Comparison of ENCODE assay signal across 20 cellular contexts in the genomic region with DNA sequence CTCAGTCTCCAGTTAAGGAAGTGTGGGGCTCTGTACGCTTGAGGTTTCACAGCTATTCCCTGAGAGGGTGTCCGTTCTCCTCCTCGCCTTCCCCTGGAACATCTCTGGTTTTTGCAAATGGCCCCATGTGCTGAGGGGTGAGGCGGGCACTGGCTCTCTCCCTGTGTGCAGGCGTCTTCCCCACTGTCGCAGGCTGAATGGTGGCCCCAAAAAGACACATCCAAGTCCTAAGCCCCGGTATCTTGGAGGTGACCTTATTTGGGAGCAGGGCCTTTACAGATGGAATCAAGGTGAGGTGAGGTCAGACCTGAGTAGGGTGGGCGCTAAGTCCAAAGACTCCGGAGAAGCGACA.
A peak's percentile ranks its signal among the peaks of the same experiment; 100 is the strongest.
DNase-seq lines count a peak whose midpoint lies in the region; ATAC-seq and TF ChIP-seq lines count a peak whose summit lies in the region.
"Had no signal": no experiment of that assay in that cellular context is flagged by ENCODE, and none has a peak within 500 bp of the region (broad histone marks: within the 10 kb centered on the region; RNA-seq: fewer than 3 reads in every experiment).

No MANE protein-coding gene starts in this region.

- ATAC-seq in GM23338 (no peak), RWPE2 (ENCODE audit: low read depth) (no peak), GM19023 (IDR thresholded peaks at IDR 0.05; ENCODE audit: unreplicated experiment) (no peak)
- ATAC-seq: A549; CD8-positive, alpha-beta T cell had no signal

- H3K4me1 ChIP-seq in GM23338 (ENCODE audit: insufficient read depth) (no peaks in the 10 kb centered on the region; the same call in 1 of the 2 replicates), RWPE2 (ENCODE audit: insufficient read depth, poor library complexity, severe bottlenecking) (no peaks in the 10 kb centered on the region), mucosa of stomach (ENCODE audit: control insufficient read depth, insufficient read depth, low read length) (peaks cover 39% of the 10 kb centered on the region), stomach (peaks cover 17 to 42% (median 36%) of the 10 kb centered on the region in 4 donors)
- H3K4me1 ChIP-seq: A549 had no signal

- no peak overlapping the region for H3K4me2 ChIP-seq in GM23338
- H3K4me2 ChIP-seq: A549, KMS-11 had no signal

- DNase-seq in GM23338 (ENCODE audit: low spot score): no peak
- DNase-seq in RWPE2 (ENCODE audit: low spot score): peak; percentile 38
- no peak for DNase-seq in stomach
- no peak for DNase-seq in stimulated activated CD4-positive, alpha-beta T cell treated with anti-CD3 and anti-CD28 coated beads, Interleukin-4, amount 100 ng/mL, for 24 hours
- no peak for DNase-seq in NCI-H2081 treated with DMSO at 0.1 percent for 48 hours (lab: John Stamatoyannopoulos, UW)
- DNase-seq: C1 segment of cervical spinal cord; CD8-positive, alpha-beta T cell; DMS79 treated with DMSO at 0.1 percent for 48 hours; GF-D8; GM23248; HCEC 1CT; MM.1S; NCI-H446 treated with DMSO at 0.1 percent for 48 hours; SHP77 treated with DMSO at 0.1 percent for 48 hours had no signal

- peaks cover 11% of the 10 kb centered on the region for H3K4me1 Mint-ChIP-seq in GM23338
- H3K4me1 Mint-ChIP-seq: IgD-negative memory B cell had no signal

- no peaks in the 10 kb centered on the region for H4K20me1 ChIP-seq in GM23338 (replicated peaks; ENCODE audit: insufficient read depth)

- no peak overlapping the region for H3K4me3 ChIP-seq in GM23338
- H3K4me3 ChIP-seq in RWPE2 (ENCODE audit: severe bottlenecking): no peak overlapping the region
- H3K4me3 ChIP-seq in mucosa of stomach (ENCODE audit: low read length): no peak overlapping the region
- no peak overlapping the region for H3K4me3 ChIP-seq in stomach
- H3K4me3 ChIP-seq: A549, GM23248 had no signal

- H3K9ac ChIP-seq in mucosa of stomach (ENCODE audit: low read length): peak overlapping the region; percentile 13
- H3K9ac ChIP-seq: GM23248, KMS-11 had no signal

- no peaks in the 10 kb centered on the region; the same call in 2 of the 3 replicates for H3K36me3 Mint-ChIP-seq in GM23338 (ENCODE audit: low read depth)
- H3K36me3 Mint-ChIP-seq: CD8-positive, alpha-beta T cell; IgD-negative memory B cell had no signal

- H3K27me3 Mint-ChIP-seq in GM23338 (ENCODE audit: insufficient read depth, low read depth, poor library complexity): peaks cover 16% of the 10 kb centered on the region

- no peaks in the 10 kb centered on the region for H3F3A ChIP-seq in GM23338 (replicated peaks; ENCODE audit: low read depth)

- WGBS in stomach, 5 donors: 57 to 80% (median 70%) methylated on average over 7 to 10 of the region's 10 CpGs

- TF ChIP-seq EP300 in stomach (IDR thresholded peaks at IDR 0.05): no peak

- H3K9me2 ChIP-seq in GM23338 (ENCODE audit: insufficient read depth): no peaks in the 10 kb centered on the region

- no peak for TF ChIP-seq POLR2A in stomach (IDR thresholded peaks at IDR 0.05)

- no peak overlapping the region for H3K27ac Mint-ChIP-seq in GM23338
- H3K27ac Mint-ChIP-seq: CD8-positive, alpha-beta T cell; IgD-negative memory B cell had no signal

- intact Hi-C loops in stomach (cut with DNase I; ENCODE audit: low total_unique reads): no loop called here

- H3K4me3 Mint-ChIP-seq in GM23338: no peak overlapping the region
- H3K4me3 Mint-ChIP-seq: CD8-positive, alpha-beta T cell had no signal

- TF ChIP-seq CTCF in GM23338 (conservative IDR thresholded peaks at IDR 0.05; ENCODE audit: low read depth in 2 of 2) (no peak), RWPE2 (IDR thresholded peaks at IDR 0.05; ENCODE audit: poor library complexity, severe bottlenecking) (no peak), stomach (IDR thresholded peaks at IDR 0.05) (no peak)

- no peaks in the 10 kb centered on the region for H3K27me3 ChIP-seq in GM23338 (ENCODE audit: insufficient read depth)
- H3K27me3 ChIP-seq in RWPE2 (ENCODE audit: insufficient read depth, poor library complexity, severe bottlenecking): no peaks in the 10 kb centered on the region
- H3K27me3 ChIP-seq in mucosa of stomach (ENCODE audit: control insufficient read depth, insufficient read depth, low read length): no peaks in the 10 kb centered on the region
- no peaks in the 10 kb centered on the region for H3K27me3 ChIP-seq in stomach

- H2AFZ ChIP-seq in GM23338: peak overlapping the region; percentile 32
- H2AFZ ChIP-seq: GM23248 had no signal

- no peaks in the 10 kb centered on the region for H3K36me3 ChIP-seq in GM23338 (ENCODE audit: insufficient read depth)
- no peaks in the 10 kb centered on the region for H3K36me3 ChIP-seq in RWPE2 (ENCODE audit: low read depth)
- H3K36me3 ChIP-seq in mucosa of stomach (ENCODE audit: control insufficient read depth, insufficient read depth, low read length): no peaks in the 10 kb centered on the region
- no peaks in the 10 kb centered on the region for H3K36me3 ChIP-seq in stomach

- H3K79me2 ChIP-seq in GM23338 (replicated peaks; ENCODE audit: insufficient read depth): no peaks in the 10 kb centered on the region

- no peaks in the 10 kb centered on the region; the same call in 2 of the 3 replicates for H3K9me3 Mint-ChIP-seq in GM23338
- H3K9me3 Mint-ChIP-seq: CD8-positive, alpha-beta T cell; IgD-negative memory B cell had no signal

- H3K9me3 ChIP-seq in RWPE2 (ENCODE audit: severe bottlenecking) (no peaks in the 10 kb centered on the region), mucosa of stomach (ENCODE audit: control insufficient read depth, low read length) (no peaks in the 10 kb centered on the region), stomach (no peaks in the 10 kb centered on the region)
- H3K9me3 ChIP-seq: A549 had no signal

- H3K27ac ChIP-seq in GM23338 (ENCODE audit: low read depth): no peak overlapping the region
- no peak overlapping the region for H3K27ac ChIP-seq in RWPE2 (ENCODE audit: poor library complexity, severe bottlenecking)
- H3K27ac ChIP-seq in stomach: peak overlapping the region; percentile 51 to 76 (median 59)
- H3K27ac ChIP-seq: A549, GM23248, KMS-11, RWPE1 had no signal

TF ChIP-seq in GM23338, 12 proteins besides CTCF, POLR2A, EP300 and RAD21 (continues in another document):
- TF ChIP-seq, protein P1, sequence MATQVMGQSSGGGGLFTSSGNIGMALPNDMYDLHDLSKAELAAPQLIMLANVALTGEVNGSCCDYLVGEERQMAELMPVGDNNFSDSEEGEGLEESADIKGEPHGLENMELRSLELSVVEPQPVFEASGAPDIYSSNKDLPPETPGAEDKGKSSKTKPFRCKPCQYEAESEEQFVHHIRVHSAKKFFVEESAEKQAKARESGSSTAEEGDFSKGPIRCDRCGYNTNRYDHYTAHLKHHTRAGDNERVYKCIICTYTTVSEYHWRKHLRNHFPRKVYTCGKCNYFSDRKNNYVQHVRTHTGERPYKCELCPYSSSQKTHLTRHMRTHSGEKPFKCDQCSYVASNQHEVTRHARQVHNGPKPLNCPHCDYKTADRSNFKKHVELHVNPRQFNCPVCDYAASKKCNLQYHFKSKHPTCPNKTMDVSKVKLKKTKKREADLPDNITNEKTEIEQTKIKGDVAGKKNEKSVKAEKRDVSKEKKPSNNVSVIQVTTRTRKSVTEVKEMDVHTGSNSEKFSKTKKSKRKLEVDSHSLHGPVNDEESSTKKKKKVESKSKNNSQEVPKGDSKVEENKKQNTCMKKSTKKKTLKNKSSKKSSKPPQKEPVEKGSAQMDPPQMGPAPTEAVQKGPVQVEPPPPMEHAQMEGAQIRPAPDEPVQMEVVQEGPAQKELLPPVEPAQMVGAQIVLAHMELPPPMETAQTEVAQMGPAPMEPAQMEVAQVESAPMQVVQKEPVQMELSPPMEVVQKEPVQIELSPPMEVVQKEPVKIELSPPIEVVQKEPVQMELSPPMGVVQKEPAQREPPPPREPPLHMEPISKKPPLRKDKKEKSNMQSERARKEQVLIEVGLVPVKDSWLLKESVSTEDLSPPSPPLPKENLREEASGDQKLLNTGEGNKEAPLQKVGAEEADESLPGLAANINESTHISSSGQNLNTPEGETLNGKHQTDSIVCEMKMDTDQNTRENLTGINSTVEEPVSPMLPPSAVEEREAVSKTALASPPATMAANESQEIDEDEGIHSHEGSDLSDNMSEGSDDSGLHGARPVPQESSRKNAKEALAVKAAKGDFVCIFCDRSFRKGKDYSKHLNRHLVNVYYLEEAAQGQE (IDR thresholded peaks at IDR 0.05; ENCODE audit: unreplicated experiment): no peak

Comparison
In these comparisons a context has a peak if more than half of its experiments do, and no peak if none do; other contexts are left out.
1. H3K27ac ChIP-seq: peak in stomach (5 of 5); none in GM23338 (single experiment) and RWPE2 (single experiment).